Comparison of ENCODE assay signal across 8 cellular contexts in genomic region chr12:96035283-96036236, GRCh38. TPM values are rescaled to one million over a fixed set of nuclear protein-coding genes. Genes with fewer than 3 reads are reported as not detected.
A peak's percentile ranks its signal among the peaks of the same experiment; 100 is the strongest.
DNase-seq lines count a peak whose midpoint lies in the region; ATAC-seq, FAIRE-seq and TF ChIP-seq lines count a peak whose summit lies in the region.

Gene LTA4H, minus strand, starts transcription at chr12:96035587. Its CDS starts 68 bp downstream, at chr12:96035519.

- peak; percentile 99 for DNase-seq in Ammon's horn (ENCODE audit: low spot score)
- peak; percentile 98 for DNase-seq in NCI-H460 (ENCODE audit: extremely low read depth, low read depth)
- peak; percentile 94 for DNase-seq in activated CD4-positive, CD25-positive, alpha-beta regulatory T cell treated with anti-CD3 and anti-CD28 coated beads, Interleukin-2, amount 50 U/mL, for 72 hours
- peak; percentile 97 for DNase-seq in cerebellum (ENCODE audit: low spot score)
- peak; percentile 98 for DNase-seq in kidney
- peak; percentile 97 for DNase-seq in stimulated activated CD4-positive, alpha-beta T cell treated with anti-CD3 and anti-CD28 coated beads, Interleukin-15, amount 100 ng/mL, for 24 hours

- TF ChIP-seq CTCF in kidney (IDR thresholded peaks at IDR 0.05; ENCODE audit: borderline replicate concordance, extremely low read depth, insufficient read depth) = no peak

- H3K4me3 ChIP-seq in kidney (ENCODE audit: low read length in 2 of 2) = peak within 1 kb of the TSS; percentile 99 to 100

- peak; percentile 73 for FAIRE-seq in kidney (lab: Jason Lieb, UNC)

- TF ChIP-seq POLR2A in GM19193 (IDR thresholded peaks at IDR 0.05; ENCODE audit: extremely low read depth, insufficient read depth, insufficient read length) = peak; percentile 91

- H3K9me3 ChIP-seq in kidney (ENCODE audit: control insufficient read depth in 1 of 2, low read length in 2 of 2) = no peaks in the 10 kb centered on the region

- peak; percentile 92 for ATAC-seq in HG03432 (IDR thresholded peaks at IDR 0.05; ENCODE audit: unreplicated experiment)

- intact Hi-C loops in kidney (cut with DNase I) = no loop called here

- peak within 1 kb of the TSS; percentile 85 to 90 for H3K27ac ChIP-seq in kidney (ENCODE audit: low read depth in 2 of 2, low read length in 2 of 2)

- H3K4me1 ChIP-seq in kidney (ENCODE audit: control insufficient read depth in 1 of 2, insufficient read depth in 1 of 2, low read depth in 1 of 2, low read length in 2 of 2) = peaks cover 4 to 10% of the 10 kb centered on the region in 2 donors

- no peaks in the 10 kb centered on the region for H3K36me3 ChIP-seq in kidney (ENCODE audit: control insufficient read depth in 1 of 2, insufficient read depth in 2 of 2, low read length in 2 of 2)

- peak within 1 kb of the TSS; percentile 88 to 93 for H3K9ac ChIP-seq in kidney (ENCODE audit: low read length in 2 of 2)

RNA-seq across cellular contexts. Expression of gene LTA4H, which starts in this region (rescaled TPM):
- total RNA-seq in NCI-H460 (2014; rRNA removed; shearing (Covaris generic)) = 125 and 137 TPM in 2 replicates
- 120 and 121 TPM in 2 replicates for polyA plus RNA-seq in NCI-H460 (2014; cell fraction: nucleus; rRNA removed)
- total RNA-seq in cerebellum = 48.9 TPM
- total RNA-seq in kidney = 56.5 TPM
- polyA plus RNA-seq in kidney (ENCODE audit: insufficient read depth, low read depth, low replicate concordance) = 57.4 TPM

Comparison
In these comparisons a context has a peak if more than half of its experiments do, and no peak if none do; other contexts are left out.
1. Peak in every context shown above with its lines: DNase-seq, ATAC-seq, H3K4me3 ChIP-seq and H3K27ac ChIP-seq.